Comparison of ENCODE assay signal across 31 cellular contexts in the genomic region with DNA sequence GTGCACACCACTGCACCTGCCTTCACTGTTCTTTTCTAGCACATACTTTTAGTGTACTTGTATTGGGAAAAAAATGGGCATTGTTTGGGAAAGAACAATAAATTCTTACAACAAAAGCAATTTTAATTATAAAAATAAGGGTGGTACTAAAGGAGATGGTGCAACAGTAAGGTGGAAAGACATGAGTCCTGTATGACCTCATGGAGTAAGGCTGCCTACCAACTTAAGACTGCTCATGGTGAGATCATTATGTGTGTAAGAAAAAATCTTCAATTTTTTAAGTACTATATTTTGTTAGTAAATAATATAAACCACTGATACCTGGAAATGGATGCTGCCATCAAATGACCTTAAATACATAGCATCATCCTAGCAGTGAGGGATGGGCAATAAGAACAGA.
"Had no signal": no experiment of that assay in that cellular context is flagged by ENCODE, and none has a peak within 500 bp of the region (broad histone marks: within the 10 kb centered on the region; RNA-seq: fewer than 3 reads in every experiment).

No MANE protein-coding gene starts in this region.

- H3K4me1 ChIP-seq: adrenal gland had no signal

- H3K36me3 ChIP-seq: adrenal gland, brain microvascular endothelial cell, breast epithelium, cardiac muscle cell had no signal

- FAIRE-seq: astrocyte, TTC549 had no signal

- H3K4me3 ChIP-seq: adrenal gland, body of pancreas, breast epithelium, cardiac muscle cell had no signal

- H3K27ac ChIP-seq: adrenal gland, body of pancreas, brain microvascular endothelial cell, breast epithelium, cardiac muscle cell had no signal

- DNase-seq: activated B cell treated with CpG ODN at 0.5 μM for 24 hours; activated CD4-positive, alpha-beta memory T cell treated with anti-CD3 and anti-CD28 coated beads for 36 hours; activated CD4-positive, alpha-beta T cell treated with anti-CD3 and anti-CD28 coated beads for 4 hours; activated CD4-positive, alpha-beta T cell treated with anti-CD3 and anti-CD28 coated beads, Interleukin-2, amount 10 ng/mL, durations not matched to agents 24 days and 14 days; activated CD4-positive, alpha-beta T cell treated with anti-CD3 and anti-CD28 coated beads, Interleukin-2, amount 50 U/mL, for 1 hour; activated CD4-positive, alpha-beta T cell treated with anti-CD3 and anti-CD28 coated beads, Interleukin-2, amount 50 U/mL, for 4 hours; activated CD4-positive, CD25-positive, alpha-beta regulatory T cell treated with anti-CD3 and anti-CD28 coated beads, Interleukin-2, amount 50 U/mL, for 72 hours; activated CD8-positive, alpha-beta memory T cell treated with anti-CD3 and anti-CD28 coated beads, Interleukin-2, amount 50 U/mL, for 4 hours; activated CD8-positive, alpha-beta T cell treated with anti-CD3 and anti-CD28 coated beads for 36 hours; activated effector memory CD4-positive, alpha-beta T cell treated with Interleukin-2 at 50 U/mL for 16 hours; activated gamma-delta T cell; activated naive CD4-positive, alpha-beta T cell treated with anti-CD3 and anti-CD28 coated beads, Interleukin-2, amount 10 ng/mL, durations not matched to agents 7 days and 5 days; activated naive CD4-positive, alpha-beta T cell treated with Interleukin-2 at 50 U/mL for 16 hours; activated naive CD8-positive, alpha-beta T cell treated with anti-CD3 and anti-CD28 coated beads for 36 hours; activated T-cell treated with anti-CD3 and anti-CD28 coated beads for 4 hours; activated T-cell treated with anti-CD3 and anti-CD28 coated beads, Interleukin-2, amount 50 U/mL, for 1 hour; activated T-cell treated with anti-CD3 and anti-CD28 coated beads, Interleukin-2, amount 50 U/mL, for 4 hours; adrenal gland; amniotic stem cell; aorta; body of pancreas; brain microvascular endothelial cell; caudate nucleus; cerebellar nuclear complex; T-helper 1 cell; T-helper 2 cell; T-helper 9 cell had no signal

- H3K9me3 ChIP-seq: adrenal gland, body of pancreas, breast epithelium had no signal

- H3K27me3 ChIP-seq: adrenal gland, body of pancreas, brain microvascular endothelial cell, breast epithelium, cardiac muscle cell had no signal
